ENCODE assay signal across 29 cellular contexts in genomic region chr11:128036006-128036405, GRCh38.
"Had no signal": no experiment of that assay in that cellular context is flagged by ENCODE, and none has a peak within 500 bp of the region (broad histone marks: within the 10 kb centered on the region; RNA-seq: fewer than 3 reads in every experiment).

No MANE protein-coding gene starts in this region.

- H3K36me3 ChIP-seq: left lung, lower lobe of right lung, pancreas, prostate gland, stomach, thyroid gland, transverse colon, upper lobe of right lung had no signal

- H3K4me3 Mint-ChIP-seq: immature natural killer cell; naive B cell; natural killer cell treated with Interleukin-12 subunit alpha and Interleukin-12 subunit beta and Interleukin-15 and Interleukin-18, amount 100 ng/mL, for 72 hours; stimulated activated naive B cell treated with anti-CD40 and anti-IgM and Interleukin-4, amounts not matched to agents 10 μg/mL and 1 μg/mL and 100 μg/mL, for 72 hours had no signal

- H3K4me3 ChIP-seq: left lung, lower lobe of right lung, pancreas, prostate gland, skin epidermis, stomach, testis, thyroid gland, transverse colon, upper lobe of right lung had no signal

- H3K4me1 ChIP-seq: pancreas, prostate gland, testis had no signal

- H3K9me3 Mint-ChIP-seq: immature natural killer cell; naive B cell; natural killer cell treated with Interleukin-12 subunit alpha and Interleukin-12 subunit beta and Interleukin-15 and Interleukin-18, amount 100 ng/mL, for 72 hours; stimulated activated naive B cell treated with anti-CD40 and anti-IgM and Interleukin-4, amounts not matched to agents 10 μg/mL and 1 μg/mL and 100 μg/mL, for 72 hours had no signal

- DNase-seq: hypothalamus; immature natural killer cell; kidney; left colon; left lung; lower lobe of right lung; mammary epithelial cell; mesenchymal stem cell; naive B cell; nucleus accumbens; pancreas; posterior cingulate gyrus; retina; right cardiac atrium; stimulated activated CD4-positive, alpha-beta T cell treated with anti-CD3 and anti-CD28 coated beads, Interleukin-12 subunit alpha, Interleukin-12 subunit beta, amount 100 ng/mL, for 4 hours; stimulated activated CD4-positive, alpha-beta T cell treated with anti-CD3 and anti-CD28 coated beads, Interleukin-15, amount 100 ng/mL, for 24 hours; stimulated activated CD4-positive, alpha-beta T cell treated with anti-CD3 and anti-CD28 coated beads, Interleukin-2, amount 100 ng/mL, for 24 hours; stimulated activated CD4-positive, alpha-beta T cell treated with anti-CD3 and anti-CD28 coated beads, Interleukin-4, amount 100 ng/mL, for 1 hour; stimulated activated naive B cell treated with anti-CD40 and anti-IgM and Interleukin-4, amounts not matched to agents 10 μg/mL and 1 μg/mL and 100 μg/mL, for 72 hours; stimulated activated naive CD8-positive, alpha-beta T cell treated with anti-CD3 and anti-CD28 coated beads, Interleukin-15, Interleukin-2, amounts not matched to agents 100 U/mL and 50 U/mL, for 24 hours; stomach; testis; thyroid gland; transverse colon; upper lobe of right lung had no signal

- H3K9me3 ChIP-seq: left lung, lower lobe of right lung, pancreas, prostate gland, stomach, testis, thyroid gland, transverse colon, upper lobe of right lung had no signal

- H3K27me3 Mint-ChIP-seq: natural killer cell treated with Interleukin-12 subunit alpha and Interleukin-12 subunit beta and Interleukin-15 and Interleukin-18, amount 100 ng/mL, for 72 hours had no signal

- H3K36me3 Mint-ChIP-seq: immature natural killer cell; naive B cell; natural killer cell treated with Interleukin-12 subunit alpha and Interleukin-12 subunit beta and Interleukin-15 and Interleukin-18, amount 100 ng/mL, for 72 hours had no signal

- H3K27ac ChIP-seq: left lung, lower lobe of right lung, pancreas, prostate gland, stomach, testis, thyroid gland, transverse colon, upper lobe of right lung had no signal

- H3K27me3 ChIP-seq: left lung, pancreas, testis, thyroid gland, transverse colon, upper lobe of right lung had no signal

- H3K27ac Mint-ChIP-seq: immature natural killer cell; naive B cell; natural killer cell treated with Interleukin-12 subunit alpha and Interleukin-12 subunit beta and Interleukin-15 and Interleukin-18, amount 100 ng/mL, for 72 hours; stimulated activated naive B cell treated with anti-CD40 and anti-IgM and Interleukin-4, amounts not matched to agents 10 μg/mL and 1 μg/mL and 100 μg/mL, for 72 hours had no signal

- ATAC-seq: left colon; left lung; lower lobe of right lung; pancreas; right cardiac atrium; sciatic nerve; stimulated activated naive B cell treated with anti-CD40 and anti-IgM and Interleukin-4, amounts not matched to agents 10 μg/mL and 1 μg/mL and 100 μg/mL, for 72 hours; stimulated activated naive CD8-positive, alpha-beta T cell treated with anti-CD3 and anti-CD28 coated beads, Interleukin-15, Interleukin-2, amounts not matched to agents 100 U/mL and 50 U/mL, for 24 hours; upper lobe of right lung had no signal
